Comparison of ENCODE assay signal across 2 cellular contexts in the genomic region with DNA sequence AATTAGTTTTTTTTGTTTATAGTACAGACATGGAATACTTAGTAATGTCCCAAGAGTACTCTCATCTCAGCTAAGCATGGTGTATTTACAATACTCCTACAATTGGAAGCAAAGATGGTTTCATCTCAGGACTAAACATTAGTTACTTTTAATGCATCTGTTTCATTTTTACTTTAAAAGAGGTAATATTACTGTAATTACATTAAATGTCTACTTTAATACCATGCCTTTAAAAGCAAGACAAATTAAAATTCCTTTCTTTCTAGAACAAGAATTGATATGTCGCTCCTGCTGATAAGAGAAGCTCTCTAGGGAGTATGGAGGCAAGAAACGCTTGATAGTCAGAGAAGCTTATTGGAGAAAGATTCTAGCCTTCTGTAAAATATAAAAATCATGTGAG.
TF ChIP-seq lines count a peak whose summit lies in the region.

No MANE protein-coding gene starts in this region.

TF ChIP-seq in SK-N-SH treated with all-trans-retinoic acid at 6 μM for 48 hours, 23 proteins besides CTCF, POLR2A, EP300 and RAD21 (continued from another document):
- TF ChIP-seq, protein P1, sequence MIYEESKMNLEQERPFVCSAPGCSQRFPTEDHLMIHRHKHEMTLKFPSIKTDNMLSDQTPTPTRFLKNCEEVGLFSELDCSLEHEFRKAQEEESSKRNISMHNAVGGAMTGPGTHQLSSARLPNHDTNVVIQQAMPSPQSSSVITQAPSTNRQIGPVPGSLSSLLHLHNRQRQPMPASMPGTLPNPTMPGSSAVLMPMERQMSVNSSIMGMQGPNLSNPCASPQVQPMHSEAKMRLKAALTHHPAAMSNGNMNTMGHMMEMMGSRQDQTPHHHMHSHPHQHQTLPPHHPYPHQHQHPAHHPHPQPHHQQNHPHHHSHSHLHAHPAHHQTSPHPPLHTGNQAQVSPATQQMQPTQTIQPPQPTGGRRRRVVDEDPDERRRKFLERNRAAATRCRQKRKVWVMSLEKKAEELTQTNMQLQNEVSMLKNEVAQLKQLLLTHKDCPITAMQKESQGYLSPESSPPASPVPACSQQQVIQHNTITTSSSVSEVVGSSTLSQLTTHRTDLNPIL (CRISPR knock-in tag; IDR thresholded peaks at IDR 0.05; ENCODE audit: low read depth): no peak
TF ChIP-seq in SK-N-SH treated with all-trans-retinoic acid at 6 μM for 48 hours: peak in this region for 1.

TF ChIP-seq in SK-N-SH, 30 proteins besides CTCF, POLR2A, EP300 and RAD21 (continued from another document):
- TF ChIP-seq, protein P2, sequence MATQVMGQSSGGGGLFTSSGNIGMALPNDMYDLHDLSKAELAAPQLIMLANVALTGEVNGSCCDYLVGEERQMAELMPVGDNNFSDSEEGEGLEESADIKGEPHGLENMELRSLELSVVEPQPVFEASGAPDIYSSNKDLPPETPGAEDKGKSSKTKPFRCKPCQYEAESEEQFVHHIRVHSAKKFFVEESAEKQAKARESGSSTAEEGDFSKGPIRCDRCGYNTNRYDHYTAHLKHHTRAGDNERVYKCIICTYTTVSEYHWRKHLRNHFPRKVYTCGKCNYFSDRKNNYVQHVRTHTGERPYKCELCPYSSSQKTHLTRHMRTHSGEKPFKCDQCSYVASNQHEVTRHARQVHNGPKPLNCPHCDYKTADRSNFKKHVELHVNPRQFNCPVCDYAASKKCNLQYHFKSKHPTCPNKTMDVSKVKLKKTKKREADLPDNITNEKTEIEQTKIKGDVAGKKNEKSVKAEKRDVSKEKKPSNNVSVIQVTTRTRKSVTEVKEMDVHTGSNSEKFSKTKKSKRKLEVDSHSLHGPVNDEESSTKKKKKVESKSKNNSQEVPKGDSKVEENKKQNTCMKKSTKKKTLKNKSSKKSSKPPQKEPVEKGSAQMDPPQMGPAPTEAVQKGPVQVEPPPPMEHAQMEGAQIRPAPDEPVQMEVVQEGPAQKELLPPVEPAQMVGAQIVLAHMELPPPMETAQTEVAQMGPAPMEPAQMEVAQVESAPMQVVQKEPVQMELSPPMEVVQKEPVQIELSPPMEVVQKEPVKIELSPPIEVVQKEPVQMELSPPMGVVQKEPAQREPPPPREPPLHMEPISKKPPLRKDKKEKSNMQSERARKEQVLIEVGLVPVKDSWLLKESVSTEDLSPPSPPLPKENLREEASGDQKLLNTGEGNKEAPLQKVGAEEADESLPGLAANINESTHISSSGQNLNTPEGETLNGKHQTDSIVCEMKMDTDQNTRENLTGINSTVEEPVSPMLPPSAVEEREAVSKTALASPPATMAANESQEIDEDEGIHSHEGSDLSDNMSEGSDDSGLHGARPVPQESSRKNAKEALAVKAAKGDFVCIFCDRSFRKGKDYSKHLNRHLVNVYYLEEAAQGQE (IDR thresholded peaks at IDR 0.05; ENCODE audit: low read depth, low read length): no peak
- TF ChIP-seq TEAD4 (IDR thresholded peaks at IDR 0.05; ENCODE audit: borderline replicate concordance, insufficient read depth) (no peak), SMC3 (IDR thresholded peaks at IDR 0.05; ENCODE audit: low read depth, low read length) (no peak), RXRA (IDR thresholded peaks at IDR 0.05; ENCODE audit: borderline replicate concordance, low read depth) (no peak), RCOR1 (IDR thresholded peaks at IDR 0.05; ENCODE audit: low read length) (no peak)
- TF ChIP-seq, protein P3, sequence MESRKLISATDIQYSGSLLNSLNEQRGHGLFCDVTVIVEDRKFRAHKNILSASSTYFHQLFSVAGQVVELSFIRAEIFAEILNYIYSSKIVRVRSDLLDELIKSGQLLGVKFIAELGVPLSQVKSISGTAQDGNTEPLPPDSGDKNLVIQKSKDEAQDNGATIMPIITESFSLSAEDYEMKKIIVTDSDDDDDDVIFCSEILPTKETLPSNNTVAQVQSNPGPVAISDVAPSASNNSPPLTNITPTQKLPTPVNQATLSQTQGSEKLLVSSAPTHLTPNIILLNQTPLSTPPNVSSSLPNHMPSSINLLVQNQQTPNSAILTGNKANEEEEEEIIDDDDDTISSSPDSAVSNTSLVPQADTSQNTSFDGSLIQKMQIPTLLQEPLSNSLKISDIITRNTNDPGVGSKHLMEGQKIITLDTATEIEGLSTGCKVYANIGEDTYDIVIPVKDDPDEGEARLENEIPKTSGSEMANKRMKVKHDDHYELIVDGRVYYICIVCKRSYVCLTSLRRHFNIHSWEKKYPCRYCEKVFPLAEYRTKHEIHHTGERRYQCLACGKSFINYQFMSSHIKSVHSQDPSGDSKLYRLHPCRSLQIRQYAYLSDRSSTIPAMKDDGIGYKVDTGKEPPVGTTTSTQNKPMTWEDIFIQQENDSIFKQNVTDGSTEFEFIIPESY (IDR thresholded peaks at IDR 0.05; ENCODE audit: borderline replicate concordance, low read depth): no peak
- TF ChIP-seq, protein P4, sequence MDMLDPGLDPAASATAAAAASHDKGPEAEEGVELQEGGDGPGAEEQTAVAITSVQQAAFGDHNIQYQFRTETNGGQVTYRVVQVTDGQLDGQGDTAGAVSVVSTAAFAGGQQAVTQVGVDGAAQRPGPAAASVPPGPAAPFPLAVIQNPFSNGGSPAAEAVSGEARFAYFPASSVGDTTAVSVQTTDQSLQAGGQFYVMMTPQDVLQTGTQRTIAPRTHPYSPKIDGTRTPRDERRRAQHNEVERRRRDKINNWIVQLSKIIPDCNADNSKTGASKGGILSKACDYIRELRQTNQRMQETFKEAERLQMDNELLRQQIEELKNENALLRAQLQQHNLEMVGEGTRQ (IDR thresholded peaks at IDR 0.05; ENCODE audit: borderline replicate concordance, low read depth, low read length): no peak
- TF ChIP-seq, protein P5, sequence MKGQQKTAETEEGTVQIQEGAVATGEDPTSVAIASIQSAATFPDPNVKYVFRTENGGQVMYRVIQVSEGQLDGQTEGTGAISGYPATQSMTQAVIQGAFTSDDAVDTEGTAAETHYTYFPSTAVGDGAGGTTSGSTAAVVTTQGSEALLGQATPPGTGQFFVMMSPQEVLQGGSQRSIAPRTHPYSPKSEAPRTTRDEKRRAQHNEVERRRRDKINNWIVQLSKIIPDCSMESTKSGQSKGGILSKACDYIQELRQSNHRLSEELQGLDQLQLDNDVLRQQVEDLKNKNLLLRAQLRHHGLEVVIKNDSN (IDR thresholded peaks at IDR 0.05; ENCODE audit: borderline replicate concordance, low read depth): no peak
